In the genomic region with DNA sequence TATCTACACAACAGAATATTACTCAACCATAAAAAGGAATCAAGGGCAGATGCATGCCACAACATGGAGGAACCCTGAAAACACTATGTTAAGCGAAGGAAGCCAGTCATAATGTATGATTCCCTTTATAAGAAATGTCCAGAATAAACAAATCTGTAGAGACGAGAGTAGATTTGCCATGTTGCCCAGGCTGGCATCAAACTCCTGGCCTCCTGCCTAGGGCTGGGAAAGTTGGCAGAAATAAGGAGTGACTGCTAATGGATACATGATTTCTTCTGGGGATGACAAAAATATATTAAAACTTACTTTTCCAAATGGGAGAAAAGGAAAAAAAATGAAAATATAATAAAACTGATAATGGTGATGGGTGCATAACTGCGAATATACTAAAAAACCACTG, we compare ENCODE assay signal across 14 cellular contexts. TPM values are rescaled to one million over a fixed set of nuclear protein-coding genes. Genes with fewer than 3 reads are reported as not detected.
DNase-seq lines count a peak whose midpoint lies in the region; ATAC-seq and TF ChIP-seq lines count a peak whose summit lies in the region.
"Had no signal": no experiment of that assay in that cellular context is flagged by ENCODE, and none has a peak within 500 bp of the region (broad histone marks: within the 10 kb centered on the region; RNA-seq: fewer than 3 reads in every experiment).

No MANE protein-coding gene starts in this region.

- TF ChIP-seq CTCF in IMR-90 (conservative IDR thresholded peaks at IDR 0.05; ENCODE audit: low read depth, low read length) (no peak), gastrocnemius medialis (IDR thresholded peaks at IDR 0.05 in 4 of 5, conservative IDR thresholded peaks at IDR 0.05 in 1 of 5) (no peak), OCI-LY7 (conservative IDR thresholded peaks at IDR 0.05; ENCODE audit: low read length) (no peak)

- peak overlapping the region; percentile 18 for H3K27ac Mint-ChIP-seq in T-helper 1 cell treated with Interleukin-12 subunit alpha and Interleukin-12 subunit beta and Interleukin-4 antibody, amounts not matched to agents 30 μg/mL and 1 μg/mL, for 36 hours

- no peak overlapping the region for H4K5ac ChIP-seq in IMR-90 (ENCODE audit: low read depth, low read length)

- H3K36me3 ChIP-seq in IMR-90 (ENCODE audit: control insufficient read depth, insufficient read depth, low read length): 0 out of 2 replicates have a peak, but pooled peaks cover 5% of the 10 kb centered on the region
- H3K36me3 ChIP-seq in gastrocnemius medialis: no peaks in the 10 kb centered on the region
- peaks cover 10% of the 10 kb centered on the region for H3K36me3 ChIP-seq in OCI-LY7 (ENCODE audit: insufficient read depth, low read length)

- dilution Hi-C loops in IMR-90 (cut with HindIII; ENCODE audit: low sequenced_read_pairs, unreplicated experiment): no loop called here

- CTCF ChIA-PET in IMR-90 (lab: Yijun Ruan, JAX) (no interaction called here), OCI-LY7 (lab: Charles Lee; ENCODE audit: unreplicated experiment) (no interaction called here)

- H2AK9ac ChIP-seq in IMR-90 (replicated peaks; ENCODE audit: low read depth, low read length, poor library complexity): no peak overlapping the region

- H3K4me3 ChIP-seq in IMR-90 (ENCODE audit: insufficient read depth, low read depth, low read length) (no peak overlapping the region), gastrocnemius medialis (no peak overlapping the region), OCI-LY7 (ENCODE audit: low read depth, low read length, poor library complexity, severe bottlenecking) (no peak overlapping the region)

- H3K9ac ChIP-seq in IMR-90 (ENCODE audit: low read depth, low read length): no peak overlapping the region

- H4K91ac ChIP-seq in IMR-90 (ENCODE audit: insufficient read depth, low read depth, low read length): no peak overlapping the region

- DNase-seq in T-helper 1 cell (no peak), IMR-90 (no peak), cerebellar cortex (ENCODE audit: low spot score) (peak; percentile 92), gastrocnemius medialis (peak in 1 of 2 donors; percentile 62), OCI-LY7 (ENCODE audit: low spot score) (no peak)
- DNase-seq: CD8-positive, alpha-beta memory T cell; immature natural killer cell; KG1; NCI-H226 had no signal

- no peak overlapping the region for H2BK15ac ChIP-seq in IMR-90 (ENCODE audit: low read depth, low read length)

- POLR2A ChIA-PET in IMR-90 (lab: Charles Lee; ENCODE audit: unreplicated experiment) (no interaction called here), OCI-LY7 (lab: Charles Lee) (interaction anchor here (1.0 kb wide), 1 partner anchor 87 kb away, joined by 5 read pairs; no protein-coding TSS in a partner anchor)

- no peak overlapping the region for H2BK120ac ChIP-seq in IMR-90 (ENCODE audit: low read depth, low read length)

- H3K4me2 ChIP-seq in IMR-90 (ENCODE audit: low read depth, low read length) (no peak overlapping the region), OCI-LY7 (ENCODE audit: low read length) (no peak overlapping the region)

- WGBS in IMR-90 (ENCODE audit: extremely low coverage in 2 of 2, insufficient read length in 1 of 2), 2 experiments: no CpG with 5 or more reads among the region's 3 CpGs

- peaks cover 9% of the 10 kb centered on the region for H3K9me1 ChIP-seq in IMR-90 (ENCODE audit: insufficient read depth, low read length)

- H3K4me1 Mint-ChIP-seq in T-helper 1 cell treated with Interleukin-12 subunit alpha and Interleukin-12 subunit beta and Interleukin-4 antibody, amounts not matched to agents 30 μg/mL and 1 μg/mL, for 36 hours (ENCODE audit: low read depth): peaks cover 23% of the 10 kb centered on the region

- no peaks in the 10 kb centered on the region for H3K9me2 ChIP-seq in OCI-LY7 (ENCODE audit: insufficient read depth, low read length)

- no peak overlapping the region for H2AFZ ChIP-seq in IMR-90 (replicated peaks; ENCODE audit: low read length, poor library complexity)
- H2AFZ ChIP-seq in OCI-LY7 (ENCODE audit: low read length): no peak overlapping the region

- H2BK5ac ChIP-seq in IMR-90 (ENCODE audit: low read depth, low read length, poor library complexity, severe bottlenecking): peak overlapping the region; percentile 2

- peaks cover 11% of the 10 kb centered on the region for H3K36me3 Mint-ChIP-seq in T-helper 1 cell treated with Interleukin-12 subunit alpha and Interleukin-12 subunit beta and Interleukin-4 antibody, amounts not matched to agents 30 μg/mL and 1 μg/mL, for 36 hours (ENCODE audit: low read depth)
- H3K36me3 Mint-ChIP-seq: immature natural killer cell had no signal

- ATAC-seq in IMR-90 (ENCODE audit: low read depth): no peak
- no peak for ATAC-seq in gastrocnemius medialis
- no peak for ATAC-seq in HG03095 (IDR thresholded peaks at IDR 0.05; ENCODE audit: unreplicated experiment)
- no peak for ATAC-seq in GM19023 (IDR thresholded peaks at IDR 0.05; ENCODE audit: unreplicated experiment)

- H4K20me1 ChIP-seq in IMR-90 (ENCODE audit: insufficient read depth, low read length): no peaks in the 10 kb centered on the region; the same call in 1 of the 2 replicates
- no peaks in the 10 kb centered on the region for H4K20me1 ChIP-seq in OCI-LY7 (ENCODE audit: insufficient read depth, low read length)

- H3K18ac ChIP-seq in IMR-90 (ENCODE audit: low read depth, low read length): no peak overlapping the region

- no peak overlapping the region for H3K4ac ChIP-seq in IMR-90 (ENCODE audit: low read depth, low read length)

- H3K56ac ChIP-seq in IMR-90 (ENCODE audit: extremely low read depth, insufficient read depth, low read length): no peak overlapping the region

- H3K79me2 ChIP-seq in OCI-LY7 (ENCODE audit: insufficient read depth, low read depth, low read length): no peaks in the 10 kb centered on the region

- no peak overlapping the region for H3K4me3 Mint-ChIP-seq in T-helper 1 cell treated with Interleukin-12 subunit alpha and Interleukin-12 subunit beta and Interleukin-4 antibody, amounts not matched to agents 30 μg/mL and 1 μg/mL, for 36 hours
- H3K4me3 Mint-ChIP-seq: immature natural killer cell had no signal

- peaks cover 22 to 70% of the 10 kb centered on the region in 2 experiments for H3K79me1 ChIP-seq in IMR-90 (ENCODE audit: low read depth in 1 of 2, low read length in 2 of 2)

- H3K14ac ChIP-seq in IMR-90 (replicated peaks; ENCODE audit: low read depth, low read length): no peak overlapping the region

- intact Hi-C loops in IMR-90 (cut with micrococcal nuclease): no loop called here
- intact Hi-C loops in gastrocnemius medialis (cut with DNase I; ENCODE audit: low total_unique reads): no loop called here
- intact Hi-C loops in OCI-LY7 (cut with micrococcal nuclease; ENCODE audit: unreplicated experiment): no loop called here

- no peak for TF ChIP-seq RAD21 in IMR-90 (IDR thresholded peaks at IDR 0.05; ENCODE audit: low read length)

- no peak overlapping the region for H3K23ac ChIP-seq in IMR-90 (ENCODE audit: low read depth, low read length)

- peaks cover 3% of the 10 kb centered on the region; the same call in 1 of the 2 replicates for H3K4me1 ChIP-seq in IMR-90 (ENCODE audit: control insufficient read depth, insufficient read depth, low read length)
- H3K4me1 ChIP-seq in gastrocnemius medialis: peaks cover 44 to 70% of the 10 kb centered on the region in 2 donors
- H3K4me1 ChIP-seq in OCI-LY7 (ENCODE audit: insufficient read depth, low read length, poor library complexity, severe bottlenecking): peaks cover 19% of the 10 kb centered on the region

- no peaks in the 10 kb centered on the region for H3K9me3 Mint-ChIP-seq in T-helper 1 cell treated with Interleukin-12 subunit alpha and Interleukin-12 subunit beta and Interleukin-4 antibody, amounts not matched to agents 30 μg/mL and 1 μg/mL, for 36 hours
- H3K9me3 Mint-ChIP-seq: CD8-positive, alpha-beta memory T cell; immature natural killer cell had no signal

- in situ Hi-C loops in IMR-90 (cut with MboI; ENCODE audit: low sequenced_read_pairs) (no loop called here), gastrocnemius medialis (cut with MboI; ENCODE audit: low sequenced_read_pairs in 4 of 4) (loop anchor here in 1 of 4 donors (10.0 kb wide), 1 partner anchor 47 kb away; no protein-coding TSS in a partner anchor)

- H3K9me3 ChIP-seq in IMR-90 (ENCODE audit: control insufficient read depth, insufficient read depth, low read length) (no peaks in the 10 kb centered on the region), gastrocnemius medialis (no peaks in the 10 kb centered on the region), OCI-LY7 (ENCODE audit: low read length) (no peaks in the 10 kb centered on the region)

- H3K27ac ChIP-seq in IMR-90 (ENCODE audit: insufficient read depth, low read length): no peak overlapping the region
- H3K27ac ChIP-seq in gastrocnemius medialis: peak overlapping the region; percentile 76 to 100 (median 90)
- H3K27ac ChIP-seq in OCI-LY7 (ENCODE audit: low read depth, low read length, poor library complexity, severe bottlenecking): no peak overlapping the region
- H3K27ac ChIP-seq: 22Rv1, HL-60 had no signal

- no peak overlapping the region for H2AK5ac ChIP-seq in IMR-90 (ENCODE audit: low read depth, low read length)

- H3K27me3 ChIP-seq in IMR-90 (ENCODE audit: control insufficient read depth, insufficient read depth, low read length): no peaks in the 10 kb centered on the region
- H3K27me3 ChIP-seq in gastrocnemius medialis: no peaks in the 10 kb centered on the region

- H4K8ac ChIP-seq in IMR-90 (ENCODE audit: low read depth in 2 of 2, low read length in 2 of 2): no peak overlapping the region

- BruUV-seq in IMR-90 (replicated peaks; lab: Mats Ljungman, UMichigan) (no TSS peak), OCI-LY7 (replicated peaks; lab: Mats Ljungman, UMichigan) (no TSS peak)

- TF ChIP-seq POLR2A in IMR-90 (IDR thresholded peaks at IDR 0.05; ENCODE audit: low read depth, low read length): no peak
- TF ChIP-seq POLR2A in gastrocnemius medialis (IDR thresholded peaks at IDR 0.05): no peak

- no peak overlapping the region for H2BK20ac ChIP-seq in IMR-90 (ENCODE audit: low read depth, low read length)

- H3K27me3 Mint-ChIP-seq in T-helper 1 cell treated with Interleukin-12 subunit alpha and Interleukin-12 subunit beta and Interleukin-4 antibody, amounts not matched to agents 30 μg/mL and 1 μg/mL, for 36 hours (ENCODE audit: low read depth): no peaks in the 10 kb centered on the region
- H3K27me3 Mint-ChIP-seq: CD8-positive, alpha-beta memory T cell had no signal

RNA-seq across cellular contexts. Expression of a gene that starts 10.9 kb away (rescaled TPM):
- total RNA-seq in IMR-90 (2012; rRNA removed) (54.8 and 58.9 TPM in 2 replicates), gastrocnemius medialis (100 to 1,000 TPM; 371 to 626 (median 552) TPM), OCI-LY7 (2022) (25.6 and 26.2 TPM in 2 replicates)
- 35.6 and 38.0 TPM in 2 replicates for polyA plus RNA-seq in IMR-90 (2012; rRNA removed)
- 14.5 and 24.5 TPM in 2 replicates for polyA plus RNA-seq in IMR-90 (2012; cell fraction: cytosol; rRNA removed)
- 33.5 and 72.7 TPM in 2 replicates for polyA plus RNA-seq in IMR-90 (2012; cell fraction: nucleus; rRNA removed; ENCODE audit: low replicate concordance)
- total RNA-seq in OCI-LY7 (2014; rRNA removed; shearing (Covaris generic)): 11.2 and 15.3 TPM in 2 replicates

Comparison
In these comparisons a context has a peak if more than half of its experiments do, and no peak if none do; other contexts are left out.
1. H3K27ac ChIP-seq: peak in gastrocnemius medialis (4 of 4); none in IMR-90 (single experiment) and OCI-LY7 (single experiment).